In genomic region chr14:66140213-66140918, GRCh38 we compare ENCODE assay signal across 1 cellular context.
TF ChIP-seq lines count a peak whose summit lies in the region.

No MANE protein-coding gene starts in this region.

TF ChIP-seq in GM12878, 131 proteins besides CTCF, POLR2A, EP300 and RAD21 (continued from another document and continues in another):
- TF ChIP-seq PRDM15 (CRISPR knock-in tag; IDR thresholded peaks at IDR 0.05) (no peak), NR2F1 (conservative IDR thresholded peaks at IDR 0.05) (peak; percentile 95), JUNB (IDR thresholded peaks at IDR 0.05) (0 out of 2 replicates have a peak, but pooled peaks have one; percentile 16), PKNOX1 (IDR thresholded peaks at IDR 0.05) (no peak), IRF5 (IDR thresholded peaks at IDR 0.05; ENCODE audit: borderline replicate concordance) (no peak), IKZF1 (conservative IDR thresholded peaks at IDR 0.05) (0 out of 2 replicates have a peak, but pooled peaks have one; percentile 32), CHD2 (IDR thresholded peaks at IDR 0.05; ENCODE audit: borderline replicate concordance, low read depth, low read length) (no peak), NR2C1 (IDR thresholded peaks at IDR 0.05) (no peak), BMI1 (IDR thresholded peaks at IDR 0.05; ENCODE audit: borderline replicate concordance) (no peak), EZH2 (IDR thresholded peaks at IDR 0.05; ENCODE audit: borderline replicate concordance, control insufficient read depth, low read depth, low read length) (no peak), BACH1 (IDR thresholded peaks at IDR 0.05; ENCODE audit: borderline replicate concordance) (no peak), ATF3 (IDR thresholded peaks at IDR 0.05; ENCODE audit: borderline replicate concordance, extremely low read depth, low read depth, low read length) (no peak), RELB (IDR thresholded peaks at IDR 0.05; ENCODE audit: low read depth) (no peak), PAX5 (IDR thresholded peaks at IDR 0.05; ENCODE audit: borderline replicate concordance, low read depth, low read length) (no peak), USF1 (IDR thresholded peaks at IDR 0.05; ENCODE audit: borderline replicate concordance, extremely low read length, insufficient read depth, low read depth, low read length) (no peak), BCLAF1 (IDR thresholded peaks at IDR 0.05) (no peak), IKZF2 (IDR thresholded peaks at IDR 0.05) (peak; percentile 16 to 46; a peak in 2 of 4 replicates), MEF2A (IDR thresholded peaks at IDR 0.05; ENCODE audit: insufficient read depth, low read depth, low read length) (no peak), IRF4 (IDR thresholded peaks at IDR 0.05; ENCODE audit: low read depth, low read length) (peak; percentile 77), HSF1 (IDR thresholded peaks at IDR 0.05; ENCODE audit: low read depth, low read length) (no peak), RB1 (IDR thresholded peaks at IDR 0.05; ENCODE audit: borderline replicate concordance) (no peak), E2F4 (IDR thresholded peaks at IDR 0.05; ENCODE audit: low read depth, low read length) (no peak), WRNIP1 (IDR thresholded peaks at IDR 0.05; ENCODE audit: borderline replicate concordance, low read depth, low read length) (no peak), CUX1 (IDR thresholded peaks at IDR 0.05; ENCODE audit: insufficient replicate concordance, low read depth, low read length) (no peak), SMAD5 (IDR thresholded peaks at IDR 0.05; ENCODE audit: low read depth) (no peak), BRCA1 (IDR thresholded peaks at IDR 0.05; ENCODE audit: low read depth, low read length) (no peak), ASH2L (IDR thresholded peaks at IDR 0.05; ENCODE audit: borderline replicate concordance, low read depth) (no peak), PAX8 (IDR thresholded peaks at IDR 0.05) (no peak), SREBF2 (IDR thresholded peaks at IDR 0.05; ENCODE audit: low read length) (no peak), NRF1 (conservative IDR thresholded peaks at IDR 0.05; ENCODE audit: low read depth, low read length) (no peak), TARDBP (IDR thresholded peaks at IDR 0.05; ENCODE audit: borderline replicate concordance) (no peak), ATF2 (IDR thresholded peaks at IDR 0.05; ENCODE audit: low read length) (no peak), EGR1 (IDR thresholded peaks at IDR 0.05; ENCODE audit: borderline replicate concordance in 1 of 2, low read depth in 2 of 2, low read length in 2 of 2) (no peak), FOXK2 (IDR thresholded peaks at IDR 0.05) (no peak), ZSCAN29 (IDR thresholded peaks at IDR 0.05) (no peak), CBX5 (IDR thresholded peaks at IDR 0.05; ENCODE audit: low read depth) (no peak), KDM1A (IDR thresholded peaks at IDR 0.05; ENCODE audit: borderline replicate concordance) (no peak), RUNX3 (IDR thresholded peaks at IDR 0.05; ENCODE audit: low read length) (peak; percentile 56; the same call in 1 of the 2 replicates), GATAD2B (conservative IDR thresholded peaks at IDR 0.05; ENCODE audit: low read depth) (no peak)
